Comparison of ENCODE assay signal across 8 cellular contexts in the genomic region with DNA sequence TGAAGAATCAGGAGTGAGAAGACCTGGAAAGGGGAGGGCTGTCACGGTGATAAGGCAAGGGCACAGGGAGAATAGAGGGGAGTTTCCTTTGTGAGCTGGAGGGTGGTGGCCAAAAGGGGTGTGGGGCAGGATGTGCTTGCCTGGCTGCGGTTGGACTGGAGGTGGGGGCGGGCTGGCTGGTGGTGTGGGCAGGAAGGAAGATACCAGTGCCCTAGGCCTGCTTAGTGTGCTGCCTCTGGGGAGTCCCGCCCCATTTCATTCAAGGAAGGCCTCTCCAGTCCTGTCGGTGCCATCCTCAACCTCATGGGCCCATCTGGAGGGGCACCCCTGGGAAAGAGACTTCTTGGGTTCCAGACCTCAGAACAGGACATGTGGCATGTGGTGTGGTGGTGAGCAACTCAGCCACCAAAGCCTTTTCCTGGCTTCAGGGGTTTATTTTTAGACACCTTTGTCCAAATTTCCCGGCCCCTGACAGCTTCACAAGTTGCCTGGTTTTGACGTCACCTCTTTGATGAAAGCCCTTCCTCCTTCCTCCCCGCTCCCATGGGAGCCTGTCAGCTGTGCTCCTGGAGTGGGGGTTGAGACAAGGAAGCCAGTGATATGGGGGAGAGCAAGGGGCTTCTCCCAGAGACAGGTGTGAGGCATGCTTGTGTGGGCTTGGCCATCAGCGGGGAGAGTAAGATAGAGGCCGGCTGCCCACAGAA. TPM values are rescaled to one million over a fixed set of nuclear protein-coding genes. Genes with fewer than 3 reads are reported as not detected.
A peak's percentile ranks its signal among the peaks of the same experiment; 100 is the strongest.
DNase-seq lines count a peak whose midpoint lies in the region; TF ChIP-seq lines count a peak whose summit lies in the region.

No MANE protein-coding gene starts in this region.

- peak; percentile 73 for DNase-seq in NK-92 treated with Interleukin-12 subunit alpha and Interleukin-12 subunit beta, amount 100 ng/mL, for 24 hours (lab: John Stamatoyannopoulos, UW)
- DNase-seq in NK-92 (lab: John Stamatoyannopoulos, UW; ENCODE audit: unreplicated experiment) = no peak
- DNase-seq in OCI-M1 (lab: John Stamatoyannopoulos, UW) = peak; percentile 62
- DNase-seq in activated T-helper 9 cell treated with anti-CD3 and anti-CD28 coated beads, Interleukin-2, amount 50 U/mL, for 16 hours (ENCODE audit: low read depth) = peak; percentile 71
- DNase-seq in left ventricle myocardium inferior = peak; percentile 64
- peak; percentile 77 for DNase-seq in stimulated activated CD4-positive, alpha-beta T cell treated with anti-CD3 and anti-CD28 coated beads, Interleukin-4, amount 100 ng/mL, for 24 hours
- DNase-seq in cerebellum (ENCODE audit: low spot score) = no peak
- no peak for DNase-seq in D341Med (ENCODE audit: low spot score)

- peak overlapping the region; percentile 89 for H3K27ac ChIP-seq in left ventricle myocardium inferior (replicated peaks)

- no peak for TF ChIP-seq CTCF in left ventricle myocardium inferior (IDR thresholded peaks at IDR 0.05; ENCODE audit: borderline replicate concordance)

- intact Hi-C loops in left ventricle myocardium inferior (cut with micrococcal nuclease) = no loop called here

- no peaks in the 10 kb centered on the region for H3K9me3 ChIP-seq in left ventricle myocardium inferior (replicated peaks)

- H3K4me1 ChIP-seq in left ventricle myocardium inferior = peaks cover 96% of the 10 kb centered on the region

- H3K27me3 ChIP-seq in left ventricle myocardium inferior (ENCODE audit: low read depth) = no peaks in the 10 kb centered on the region

- H3K36me3 ChIP-seq in left ventricle myocardium inferior = peaks cover 28% of the 10 kb centered on the region

- H3K4me3 ChIP-seq in left ventricle myocardium inferior = peak overlapping the region; percentile 33

RNA-seq across cellular contexts. Expression of a gene that starts 15.6 kb away (rescaled TPM):
- total RNA-seq in left ventricle myocardium inferior = 33.9 TPM
- total RNA-seq in cerebellum = 12.2 TPM

RNA-seq across cellular contexts. Expression of a gene that starts 20.2 kb away (rescaled TPM):
- 0.41 TPM for total RNA-seq in left ventricle myocardium inferior
- 9.4 TPM for total RNA-seq in cerebellum

Comparison
In these comparisons a context has a peak if more than half of its experiments do, and no peak if none do; other contexts are left out.
1. DNase-seq: peak in NK-92 treated with Interleukin-12 subunit alpha and Interleukin-12 subunit beta, amount 100 ng/mL, for 24 hours (single experiment), OCI-M1 (single experiment), activated T-helper 9 cell treated with anti-CD3 and anti-CD28 coated beads, Interleukin-2, amount 50 U/mL, for 16 hours (single experiment), left ventricle myocardium inferior (single experiment) and stimulated activated CD4-positive, alpha-beta T cell treated with anti-CD3 and anti-CD28 coated beads, Interleukin-4, amount 100 ng/mL, for 24 hours (single experiment); none in NK-92 (single experiment), cerebellum (single experiment) and D341Med (single experiment).